Comparison of ENCODE assay signal across 1 cellular context in genomic region chr1:151001592-151001991, GRCh38.
TF ChIP-seq lines count a peak whose summit lies in the region.

No MANE protein-coding gene starts in this region.

TF ChIP-seq in GM12891, 5 proteins besides CTCF, POLR2A, EP300 and RAD21 (continued from another document):
- no peak for TF ChIP-seq POU2F2 (IDR thresholded peaks at IDR 0.05; ENCODE audit: low read depth, low read length)
